Comparison of ENCODE assay signal across 24 cellular contexts in genomic region chr11:70758206-70758605, GRCh38.
A peak's percentile ranks its signal among the peaks of the same experiment; 100 is the strongest.
DNase-seq lines count a peak whose midpoint lies in the region; ATAC-seq and TF ChIP-seq lines count a peak whose summit lies in the region.
"Had no signal": no experiment of that assay in that cellular context is flagged by ENCODE, and none has a peak within 500 bp of the region (broad histone marks: within the 10 kb centered on the region; RNA-seq: fewer than 3 reads in every experiment).

No MANE protein-coding gene starts in this region.

- no peaks in the 10 kb centered on the region for H3K4me1 ChIP-seq in endodermal cell (ENCODE audit: control insufficient read depth, insufficient read depth, low read length)
- H3K4me1 ChIP-seq in upper lobe of right lung = peaks cover 7% of the 10 kb centered on the region
- H3K4me1 ChIP-seq: A549, BE2C had no signal

- H3K36me3 ChIP-seq in endodermal cell (ENCODE audit: control insufficient read depth, insufficient read depth, low read length) (no peaks in the 10 kb centered on the region), upper lobe of right lung (no peaks in the 10 kb centered on the region)
- H3K36me3 ChIP-seq: BE2C; BLaER1 treated with 17β-estradiol and CSF1 and Interleukin-3, amounts not matched to agents 10 nM and 100 nM had no signal

- no peak overlapping the region for H3K9ac ChIP-seq in endodermal cell (ENCODE audit: extremely low read depth, low read length, poor library complexity, severe bottlenecking)
- H3K9ac ChIP-seq: BLaER1 treated with 17β-estradiol and CSF1 and Interleukin-3, amounts not matched to agents 10 nM and 100 nM had no signal

- H3K27me3 ChIP-seq in endodermal cell (ENCODE audit: control insufficient read depth, insufficient read depth, low read length, poor library complexity, severe bottlenecking) (no peaks in the 10 kb centered on the region), upper lobe of right lung (peaks cover 9% of the 10 kb centered on the region)

- H3K4me3 Mint-ChIP-seq in endodermal cell (no peak overlapping the region), neural crest cell (no peak overlapping the region)
- H3K4me3 Mint-ChIP-seq: CD14-positive monocyte; CD4-positive, alpha-beta T cell; CD8-positive, alpha-beta memory T cell; GM23338; H9 had no signal

- intact Hi-C loops in sciatic nerve (cut with DNase I) (no loop called here), upper lobe of right lung (cut with DNase I) (no loop called here)

- peak; percentile 36 for DNase-seq in endodermal cell
- no peak for DNase-seq in neural crest cell (ENCODE audit: low read depth, low spot score)
- DNase-seq in sciatic nerve (ENCODE audit: low spot score) = peak; percentile 21
- DNase-seq in upper lobe of right lung = peak; percentile 50
- DNase-seq in epidermal melanocyte (ENCODE audit: insufficient read length, low spot score) = no peak
- DNase-seq: 8988T; ACHN; AML-193; BE2C; CD4-positive, alpha-beta T cell; CD8-positive, alpha-beta memory T cell; DMS 273 treated with DMSO at 0.1 percent for 48 hours; DMS79; EL; GDM1; H9 had no signal

- H3K9me3 ChIP-seq in endodermal cell (ENCODE audit: control insufficient read depth, low read length) (no peaks in the 10 kb centered on the region), upper lobe of right lung (no peaks in the 10 kb centered on the region)
- H3K9me3 ChIP-seq: BE2C had no signal

- no peaks in the 10 kb centered on the region for H3K27me3 Mint-ChIP-seq in endodermal cell (ENCODE audit: insufficient read depth)
- H3K27me3 Mint-ChIP-seq in neural crest cell (ENCODE audit: low read depth) = no peaks in the 10 kb centered on the region

- no peak overlapping the region for H3K4me3 ChIP-seq in endodermal cell (ENCODE audit: low read length)
- no peak overlapping the region for H3K4me3 ChIP-seq in upper lobe of right lung
- H3K4me3 ChIP-seq: A549; BLaER1 treated with 17β-estradiol and CSF1 and Interleukin-3, amounts not matched to agents 10 nM and 100 nM; GM12878; GM23338 had no signal

- H3K36me3 Mint-ChIP-seq in endodermal cell (ENCODE audit: low read depth) = peaks cover 9% of the 10 kb centered on the region
- H3K36me3 Mint-ChIP-seq in neural crest cell (ENCODE audit: low read depth) = no peaks in the 10 kb centered on the region
- H3K36me3 Mint-ChIP-seq: CD14-positive monocyte; CD8-positive, alpha-beta memory T cell had no signal

- 92 to 96% methylated on average over 20 of the region's 20 CpGs for WGBS in endodermal cell (ENCODE audit: insufficient coverage in 1 of 2, insufficient read length in 1 of 2), 2 experiments

- ATAC-seq in sciatic nerve (no peak), upper lobe of right lung (no peak), GM21825 (IDR thresholded peaks at IDR 0.05; ENCODE audit: unreplicated experiment) (no peak), HG03159 (IDR thresholded peaks at IDR 0.05; ENCODE audit: unreplicated experiment) (no peak)
- ATAC-seq: A549, GM12878, GM23338, HCT116 had no signal

- TF ChIP-seq CTCF in endodermal cell (conservative IDR thresholded peaks at IDR 0.05) (no peak), neural crest cell (conservative IDR thresholded peaks at IDR 0.05) (no peak), upper lobe of right lung (IDR thresholded peaks at IDR 0.05) (no peak)

- H3K4me1 Mint-ChIP-seq in endodermal cell = no peaks in the 10 kb centered on the region
- H3K4me1 Mint-ChIP-seq in neural crest cell = peaks cover 6% of the 10 kb centered on the region
- H3K4me1 Mint-ChIP-seq: CD14-positive monocyte had no signal

- no peak overlapping the region for H3K27ac Mint-ChIP-seq in endodermal cell
- H3K27ac Mint-ChIP-seq in neural crest cell (ENCODE audit: unreplicated experiment) = peak overlapping the region; percentile 27
- H3K27ac Mint-ChIP-seq: CD14-positive monocyte; CD4-positive, alpha-beta T cell; CD8-positive, alpha-beta memory T cell; GM23338 had no signal

- H3K9me3 Mint-ChIP-seq in endodermal cell = peaks cover 6% of the 10 kb centered on the region
- H3K9me3 Mint-ChIP-seq in neural crest cell = no peaks in the 10 kb centered on the region
- H3K9me3 Mint-ChIP-seq: CD4-positive, alpha-beta T cell had no signal

- H3K27ac ChIP-seq in endodermal cell (ENCODE audit: low read depth, low read length) = no peak overlapping the region
- no peak overlapping the region for H3K27ac ChIP-seq in upper lobe of right lung
- H3K27ac ChIP-seq: A549; BLaER1 treated with 17β-estradiol and CSF1 and Interleukin-3, amounts not matched to agents 10 nM and 100 nM had no signal

Comparison
In these comparisons a context has a peak if more than half of its experiments do, and no peak if none do; other contexts are left out.
1. DNase-seq: peak in endodermal cell (single experiment), sciatic nerve (single experiment) and upper lobe of right lung (single experiment); none in neural crest cell (single experiment) and epidermal melanocyte (single experiment).